Comparison of ENCODE assay signal across 17 cellular contexts in the genomic region with DNA sequence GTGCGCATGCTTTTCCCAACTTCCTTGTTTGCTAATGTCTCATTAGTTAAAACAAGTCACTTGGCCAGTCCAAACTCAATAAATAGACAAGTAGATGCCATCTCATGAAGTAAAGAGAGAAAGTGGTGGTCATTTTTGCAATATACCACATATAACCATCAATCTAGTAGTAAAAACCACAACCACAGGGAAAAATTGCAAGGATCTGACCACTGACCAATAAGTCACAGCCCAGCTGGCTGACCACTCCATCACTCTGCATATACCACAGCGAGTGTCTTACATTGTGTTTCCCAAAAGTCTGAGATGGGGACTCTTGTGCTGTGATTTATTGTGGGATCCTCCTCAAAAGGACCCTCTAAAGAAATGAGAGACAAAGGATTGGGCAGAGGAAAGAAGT.
A peak's percentile ranks its signal among the peaks of the same experiment; 100 is the strongest.
DNase-seq lines count a peak whose midpoint lies in the region; TF ChIP-seq lines count a peak whose summit lies in the region.
"Had no signal": no experiment of that assay in that cellular context is flagged by ENCODE, and none has a peak within 500 bp of the region (broad histone marks: within the 10 kb centered on the region; RNA-seq: fewer than 3 reads in every experiment).

No MANE protein-coding gene starts in this region.

- no peak overlapping the region for H3K27ac Mint-ChIP-seq in T-helper 2 cell treated with Interferon-gamma antibody and Interleukin-4, amounts not matched to agents 5 μg/mL and 100 μg/mL, for 36 hours
- H3K27ac Mint-ChIP-seq: CD14-positive monocyte; CD4-positive, alpha-beta memory T cell; H9 had no signal

- no peaks in the 10 kb centered on the region for H3K27me3 Mint-ChIP-seq in T-helper 2 cell treated with Interferon-gamma antibody and Interleukin-4, amounts not matched to agents 5 μg/mL and 100 μg/mL, for 36 hours (ENCODE audit: low read depth)

- no peak overlapping the region for H3K4me3 ChIP-seq in astrocyte of the spinal cord (ENCODE audit: low read depth, low read length)
- H3K4me3 ChIP-seq: A549, GM12878 had no signal

- H3K4me3 Mint-ChIP-seq in T-helper 2 cell treated with Interferon-gamma antibody and Interleukin-4, amounts not matched to agents 5 μg/mL and 100 μg/mL, for 36 hours: no peak overlapping the region
- H3K4me3 Mint-ChIP-seq: CD14-positive monocyte; CD4-positive, alpha-beta memory T cell; H9 had no signal

- H3K36me3 Mint-ChIP-seq in T-helper 2 cell treated with Interferon-gamma antibody and Interleukin-4, amounts not matched to agents 5 μg/mL and 100 μg/mL, for 36 hours (ENCODE audit: low read depth): no peaks in the 10 kb centered on the region
- H3K36me3 Mint-ChIP-seq: CD14-positive monocyte; CD4-positive, alpha-beta memory T cell had no signal

- H3K4me1 Mint-ChIP-seq in T-helper 2 cell treated with Interferon-gamma antibody and Interleukin-4, amounts not matched to agents 5 μg/mL and 100 μg/mL, for 36 hours (ENCODE audit: low read depth): peaks cover 2% of the 10 kb centered on the region
- H3K4me1 Mint-ChIP-seq: CD14-positive monocyte; CD4-positive, alpha-beta memory T cell had no signal

- peak; percentile 30 for DNase-seq in RPMI7951 (ENCODE audit: low read depth)
- DNase-seq in astrocyte of the spinal cord (ENCODE audit: low read depth, low spot score): peak; percentile 24
- DNase-seq in myocyte (ENCODE audit: low read depth): peak; percentile 86
- DNase-seq in T-helper 2 cell treated with Interferon-gamma antibody and Interleukin-4, amounts not matched to agents 5 μg/mL and 100 μg/mL, for 36 hours (ENCODE audit: low spot score): no peak
- no peak for DNase-seq in COLO668 (lab: John Stamatoyannopoulos, UW; ENCODE audit: unreplicated experiment)
- no peak for DNase-seq in KG1 (lab: John Stamatoyannopoulos, UW)
- no peak for DNase-seq in activated CD8-positive, alpha-beta memory T cell treated with anti-CD3 and anti-CD28 coated beads, Interleukin-2, amount 50 U/mL, for 4 hours
- DNase-seq: AML-193; Calu3; CD4-positive, alpha-beta memory T cell; DMS53; DND-41; EL; H9 had no signal

- in situ Hi-C loops in astrocyte of the spinal cord (cut with HindIII; ENCODE audit: low sequenced_read_pairs): no loop called here

- no peak for TF ChIP-seq CTCF in astrocyte of the spinal cord (IDR thresholded peaks at IDR 0.05; ENCODE audit: low read depth, low read length)

- no peaks in the 10 kb centered on the region for H3K9me3 Mint-ChIP-seq in T-helper 2 cell treated with Interferon-gamma antibody and Interleukin-4, amounts not matched to agents 5 μg/mL and 100 μg/mL, for 36 hours

Comparison
In these comparisons a context has a peak if more than half of its experiments do, and no peak if none do; other contexts are left out.
1. DNase-seq: peak in RPMI7951 (single experiment), astrocyte of the spinal cord (single experiment) and myocyte (single experiment); none in T-helper 2 cell treated with Interferon-gamma antibody and Interleukin-4, amounts not matched to agents 5 μg/mL and 100 μg/mL, for 36 hours (single experiment), COLO668 (single experiment), KG1 (single experiment) and activated CD8-positive, alpha-beta memory T cell treated with anti-CD3 and anti-CD28 coated beads, Interleukin-2, amount 50 U/mL, for 4 hours (single experiment).